Comparison of ENCODE assay signal across 9 cellular contexts in genomic region chr20:53655909-53656652, GRCh38.
DNase-seq lines count a peak whose midpoint lies in the region; ATAC-seq and TF ChIP-seq lines count a peak whose summit lies in the region.
"Had no signal": no experiment of that assay in that cellular context is flagged by ENCODE, and none has a peak within 500 bp of the region (broad histone marks: within the 10 kb centered on the region; RNA-seq: fewer than 3 reads in every experiment).

No MANE protein-coding gene starts in this region.

- TF ChIP-seq CTCF in lower lobe of right lung (IDR thresholded peaks at IDR 0.05): no peak

- no peak for ATAC-seq in activated naive CD8-positive, alpha-beta T cell treated with anti-CD3 and anti-CD28 coated beads, Interleukin-2, amount 10 ng/mL, durations not matched to agents 7 days and 5 days (ENCODE audit: low read depth)
- no peak for ATAC-seq in lower lobe of right lung
- no peak for ATAC-seq in left colon

- peaks cover 63% of the 10 kb centered on the region for H3K4me1 Mint-ChIP-seq in activated naive CD8-positive, alpha-beta T cell treated with anti-CD3 and anti-CD28 coated beads, Interleukin-2, amount 10 ng/mL, durations not matched to agents 7 days and 5 days

- H3K27ac ChIP-seq in ACC112 (ENCODE audit: low read depth, low read length) (peak overlapping the region; percentile 79), lower lobe of right lung (peak overlapping the region; percentile 52)

- peak overlapping the region; percentile 68 for H3K27ac Mint-ChIP-seq in activated naive CD8-positive, alpha-beta T cell treated with anti-CD3 and anti-CD28 coated beads, Interleukin-2, amount 10 ng/mL, durations not matched to agents 7 days and 5 days

- H3K9me3 ChIP-seq in lower lobe of right lung: no peaks in the 10 kb centered on the region

- H3K4me1 ChIP-seq in ACC112 (ENCODE audit: control insufficient read depth, insufficient read depth, low read length, unreplicated experiment): peaks cover 56% of the 10 kb centered on the region
- H3K4me1 ChIP-seq in lower lobe of right lung: peaks cover 75% of the 10 kb centered on the region

- H3K4me3 Mint-ChIP-seq in activated naive CD8-positive, alpha-beta T cell treated with anti-CD3 and anti-CD28 coated beads, Interleukin-2, amount 10 ng/mL, durations not matched to agents 7 days and 5 days: peak overlapping the region; percentile 54

- H2AFZ ChIP-seq in ACC112 (ENCODE audit: low read length, unreplicated experiment): peak overlapping the region; percentile 86

- peak; percentile 42 for DNase-seq in HCEC 1CT
- DNase-seq in activated naive CD8-positive, alpha-beta T cell treated with anti-CD3 and anti-CD28 coated beads, Interleukin-2, amount 10 ng/mL, durations not matched to agents 7 days and 5 days: no peak
- DNase-seq in lower lobe of right lung: no peak
- no peak for DNase-seq in islet precursor cell
- no peak for DNase-seq in left colon
- DNase-seq in activated effector memory CD4-positive, alpha-beta T cell treated with anti-CD3 and anti-CD28 coated beads, Interleukin-2, amount 50 U/mL, for 16 hours: no peak
- no peak for DNase-seq in NCI-H1105 treated with DMSO at 0.1 percent for 48 hours (lab: John Stamatoyannopoulos, UW)
- DNase-seq: DND-41 had no signal

- H3K27me3 Mint-ChIP-seq in activated naive CD8-positive, alpha-beta T cell treated with anti-CD3 and anti-CD28 coated beads, Interleukin-2, amount 10 ng/mL, durations not matched to agents 7 days and 5 days: no peaks in the 10 kb centered on the region

- no peaks in the 10 kb centered on the region for H3K79me2 ChIP-seq in ACC112 (ENCODE audit: control insufficient read depth, insufficient read depth, low read length, unreplicated experiment)

- no peaks in the 10 kb centered on the region for H3K36me3 Mint-ChIP-seq in activated naive CD8-positive, alpha-beta T cell treated with anti-CD3 and anti-CD28 coated beads, Interleukin-2, amount 10 ng/mL, durations not matched to agents 7 days and 5 days

- H3K36me3 ChIP-seq in ACC112 (ENCODE audit: insufficient read depth, low read length) (no peaks in the 10 kb centered on the region), lower lobe of right lung (no peaks in the 10 kb centered on the region)

- no peaks in the 10 kb centered on the region for H3K9me3 Mint-ChIP-seq in activated naive CD8-positive, alpha-beta T cell treated with anti-CD3 and anti-CD28 coated beads, Interleukin-2, amount 10 ng/mL, durations not matched to agents 7 days and 5 days

- POLR2A ChIA-PET in activated naive CD8-positive, alpha-beta T cell treated with anti-CD3 and anti-CD28 coated beads, Interleukin-2, amount 10 ng/mL, durations not matched to agents 7 days and 5 days (lab: Charles Lee): interaction anchor here (0.5 to 1.5 kb wide), 3 partner anchors 21 to 62 kb away, joined by 3 to 6 read pairs (median 3); no protein-coding TSS in a partner anchor

- intact Hi-C loops in lower lobe of right lung (cut with DNase I): no loop called here
- intact Hi-C loops in left colon (cut with DNase I, micrococcal nuclease): no loop called here

- H3K4me3 ChIP-seq in ACC112 (ENCODE audit: low read depth, low read length) (peak overlapping the region; percentile 43; the same call in 1 of the 2 replicates), lower lobe of right lung (no peak overlapping the region)

- H3K27me3 ChIP-seq in ACC112 (ENCODE audit: insufficient read depth, low read length): no peaks in the 10 kb centered on the region
- no peaks in the 10 kb centered on the region for H3K27me3 ChIP-seq in lower lobe of right lung (ENCODE audit: low read depth)
